ENCODE assay signal across 8 cellular contexts in the genomic region with DNA sequence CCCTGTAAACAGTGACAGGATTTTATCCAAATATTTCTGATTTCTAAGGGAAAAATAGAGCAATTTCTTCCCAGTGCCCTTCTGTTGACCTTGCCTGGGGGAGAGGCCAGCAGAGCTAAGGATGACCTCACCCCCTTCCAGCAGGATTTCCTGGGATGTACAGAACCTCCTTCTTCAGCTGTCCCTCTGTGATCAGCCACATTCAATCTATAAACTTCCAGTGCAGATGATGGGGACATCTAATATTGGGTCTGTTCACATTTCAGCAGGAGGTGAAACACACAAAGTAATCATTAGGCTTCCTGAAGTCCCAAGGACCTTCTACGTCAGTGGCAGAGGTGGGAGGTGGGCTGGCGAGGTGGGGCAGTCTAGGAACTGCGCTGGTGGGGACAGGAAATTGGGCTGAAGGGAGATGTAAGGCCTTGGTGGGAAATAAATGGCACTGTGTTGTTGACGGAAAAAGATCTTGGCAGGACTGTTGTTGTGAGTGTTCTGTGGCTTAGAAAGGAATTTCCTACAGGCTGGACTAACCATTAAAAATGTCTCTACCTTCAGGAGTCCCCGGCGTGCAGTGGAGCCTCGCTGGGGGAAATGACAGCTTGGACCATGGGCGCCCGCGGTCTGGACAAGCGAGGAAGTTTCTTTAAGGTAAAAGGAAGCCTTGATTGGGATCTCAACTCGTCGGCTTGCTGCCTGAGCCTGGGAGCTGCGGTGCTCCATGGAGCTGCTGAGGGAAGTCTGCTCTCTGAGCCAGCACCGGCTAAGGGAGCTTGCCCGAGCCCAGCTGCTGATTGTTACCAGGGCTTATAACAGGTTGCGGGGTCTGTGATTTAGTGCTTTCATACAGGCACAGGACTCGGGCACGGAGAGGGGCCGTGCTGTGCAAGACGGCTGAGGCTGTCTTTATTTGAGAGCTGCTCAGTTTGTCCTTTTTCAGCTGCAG.
DNase-seq lines count a peak whose midpoint lies in the region; ATAC-seq and TF ChIP-seq lines count a peak whose summit lies in the region.

No MANE protein-coding gene starts in this region.

- H3K27ac Mint-ChIP-seq in T-helper 2 cell treated with Interferon-gamma antibody and Interleukin-4, amounts not matched to agents 5 μg/mL and 100 μg/mL, for 36 hours = no peak overlapping the region

- no peaks in the 10 kb centered on the region for H3K4me1 Mint-ChIP-seq in T-helper 2 cell treated with Interferon-gamma antibody and Interleukin-4, amounts not matched to agents 5 μg/mL and 100 μg/mL, for 36 hours (ENCODE audit: low read depth)

- H3K9ac ChIP-seq in rectal smooth muscle tissue (ENCODE audit: low read length) = peak overlapping the region; percentile 75

- no peak overlapping the region for H3K4me3 Mint-ChIP-seq in T-helper 2 cell treated with Interferon-gamma antibody and Interleukin-4, amounts not matched to agents 5 μg/mL and 100 μg/mL, for 36 hours

- no peaks in the 10 kb centered on the region for H3K36me3 ChIP-seq in WERI-Rb-1
- peaks cover 10% of the 10 kb centered on the region for H3K36me3 ChIP-seq in rectal smooth muscle tissue (ENCODE audit: control insufficient read depth, insufficient read depth, low read length)
- no peaks in the 10 kb centered on the region for H3K36me3 ChIP-seq in effector memory CD4-positive, alpha-beta T cell (ENCODE audit: control insufficient read depth, insufficient read depth, low read length)

- no peak overlapping the region for H3K4me3 ChIP-seq in WERI-Rb-1 (ENCODE audit: low read depth, low read length)
- peak overlapping the region; percentile 65 for H3K4me3 ChIP-seq in rectal smooth muscle tissue (ENCODE audit: low read length)
- no peak overlapping the region for H3K4me3 ChIP-seq in effector memory CD4-positive, alpha-beta T cell (ENCODE audit: insufficient read depth, low read depth, low read length, poor library complexity, severe bottlenecking)

- ATAC-seq in HG02798 (IDR thresholded peaks at IDR 0.05; ENCODE audit: poor library complexity, unreplicated experiment) = no peak

- no peak overlapping the region for H3K27ac ChIP-seq in WERI-Rb-1
- peak overlapping the region; percentile 87 for H3K27ac ChIP-seq in rectal smooth muscle tissue (ENCODE audit: low read depth, low read length)
- no peak overlapping the region for H3K27ac ChIP-seq in effector memory CD4-positive, alpha-beta T cell (ENCODE audit: insufficient read depth, low read length, poor library complexity, severe bottlenecking)

- no peaks in the 10 kb centered on the region for H3K9me3 ChIP-seq in WERI-Rb-1 (ENCODE audit: severe bottlenecking)
- H3K9me3 ChIP-seq in effector memory CD4-positive, alpha-beta T cell (ENCODE audit: control insufficient read depth, low read length) = no peaks in the 10 kb centered on the region

- intact Hi-C loops in cardiac septum (cut with DNase I) = loop anchor here (1.0 to 5.0 kb wide), 6 partner anchors 46 to 130 kb away; a partner anchor contains a TSS

- peak; percentile 49 for DNase-seq in DMS53 treated with DMSO at 0.1 percent for 48 hours (lab: John Stamatoyannopoulos, UW; ENCODE audit: unreplicated experiment)
- peak; percentile 29 for DNase-seq in WERI-Rb-1
- peak; percentile 78 for DNase-seq in cardiac septum (ENCODE audit: low spot score)
- no peak for DNase-seq in effector memory CD4-positive, alpha-beta T cell
- DNase-seq in T-helper 2 cell treated with Interferon-gamma antibody and Interleukin-4, amounts not matched to agents 5 μg/mL and 100 μg/mL, for 36 hours (ENCODE audit: low spot score) = no peak
- no peak for DNase-seq in activated CD4-positive, alpha-beta T cell treated with anti-CD3 and anti-CD28 coated beads for 48 hours

- H3K4me1 ChIP-seq in rectal smooth muscle tissue (ENCODE audit: control insufficient read depth, insufficient read depth, low read length) = peaks cover 50% of the 10 kb centered on the region
- H3K4me1 ChIP-seq in effector memory CD4-positive, alpha-beta T cell (ENCODE audit: control insufficient read depth, insufficient read depth, low read length, poor library complexity, severe bottlenecking) = no peaks in the 10 kb centered on the region

- no peaks in the 10 kb centered on the region for H3K9me3 Mint-ChIP-seq in T-helper 2 cell treated with Interferon-gamma antibody and Interleukin-4, amounts not matched to agents 5 μg/mL and 100 μg/mL, for 36 hours

- peaks cover 3% of the 10 kb centered on the region for H3K27me3 Mint-ChIP-seq in T-helper 2 cell treated with Interferon-gamma antibody and Interleukin-4, amounts not matched to agents 5 μg/mL and 100 μg/mL, for 36 hours (ENCODE audit: low read depth)

- H3K27me3 ChIP-seq in WERI-Rb-1 (ENCODE audit: insufficient read depth, low read depth, severe bottlenecking) = no peaks in the 10 kb centered on the region
- H3K27me3 ChIP-seq in rectal smooth muscle tissue (ENCODE audit: control insufficient read depth, insufficient read depth, low read length) = no peaks in the 10 kb centered on the region
- H3K27me3 ChIP-seq in effector memory CD4-positive, alpha-beta T cell (replicated peaks; ENCODE audit: control insufficient read depth, insufficient read depth, low read length, poor library complexity, severe bottlenecking) = no peaks in the 10 kb centered on the region

- H3K36me3 Mint-ChIP-seq in T-helper 2 cell treated with Interferon-gamma antibody and Interleukin-4, amounts not matched to agents 5 μg/mL and 100 μg/mL, for 36 hours (ENCODE audit: low read depth) = no peaks in the 10 kb centered on the region

- no peak for TF ChIP-seq CTCF in WERI-Rb-1 (IDR thresholded peaks at IDR 0.05; ENCODE audit: low read depth, low read length)

Comparison
In these comparisons a context has a peak if more than half of its experiments do, and no peak if none do; other contexts are left out.
1. DNase-seq: peak in DMS53 treated with DMSO at 0.1 percent for 48 hours (single experiment), WERI-Rb-1 (single experiment) and cardiac septum (single experiment); none in effector memory CD4-positive, alpha-beta T cell (0 of 3), T-helper 2 cell treated with Interferon-gamma antibody and Interleukin-4, amounts not matched to agents 5 μg/mL and 100 μg/mL, for 36 hours (single experiment) and activated CD4-positive, alpha-beta T cell treated with anti-CD3 and anti-CD28 coated beads for 48 hours (single experiment).